Comparison of ENCODE assay signal across 2 cellular contexts in the genomic region with DNA sequence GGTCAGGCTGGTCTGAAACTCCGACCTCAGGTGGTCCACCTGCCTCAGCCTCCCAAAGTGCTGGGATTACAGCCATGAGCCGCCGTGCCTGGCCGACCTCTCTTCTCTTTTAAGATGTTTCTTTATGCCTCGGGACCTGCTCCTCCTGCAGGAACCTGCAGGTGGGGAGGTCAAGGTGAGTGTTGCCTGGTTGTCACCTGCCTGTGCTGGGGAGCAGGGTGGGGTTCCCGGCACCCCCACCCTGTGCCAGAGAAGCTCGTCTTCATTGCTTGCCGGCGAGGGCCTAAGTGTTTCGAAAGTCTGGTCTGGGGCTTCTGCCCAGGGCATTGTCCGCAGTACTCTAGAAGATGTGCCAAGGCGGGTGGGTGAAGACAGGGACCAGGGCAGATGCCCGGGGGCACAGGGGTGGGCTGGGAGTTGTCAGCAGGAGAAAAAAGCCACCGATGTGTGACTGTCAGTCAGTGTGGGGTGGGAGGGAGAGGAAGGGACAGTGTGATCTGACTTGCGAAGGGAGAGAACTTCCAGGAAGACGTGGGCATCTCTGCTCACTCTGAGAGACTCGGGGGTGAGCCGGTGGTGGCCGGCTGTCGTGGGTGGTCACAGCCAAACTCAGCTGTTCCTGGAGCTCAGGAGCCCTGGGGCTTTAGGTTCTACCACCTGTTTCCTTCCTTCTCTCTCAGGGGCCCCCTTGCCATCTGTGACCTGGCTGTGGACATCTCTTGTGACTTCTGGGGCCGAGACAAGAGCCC.
TF ChIP-seq lines count a peak whose summit lies in the region.

No MANE protein-coding gene starts in this region.

TF ChIP-seq in SK-N-SH, 30 proteins besides CTCF, POLR2A, EP300 and RAD21:
- no peak for TF ChIP-seq RFX5 (IDR thresholded peaks at IDR 0.05; ENCODE audit: low read length)
- TF ChIP-seq, protein P1, sequence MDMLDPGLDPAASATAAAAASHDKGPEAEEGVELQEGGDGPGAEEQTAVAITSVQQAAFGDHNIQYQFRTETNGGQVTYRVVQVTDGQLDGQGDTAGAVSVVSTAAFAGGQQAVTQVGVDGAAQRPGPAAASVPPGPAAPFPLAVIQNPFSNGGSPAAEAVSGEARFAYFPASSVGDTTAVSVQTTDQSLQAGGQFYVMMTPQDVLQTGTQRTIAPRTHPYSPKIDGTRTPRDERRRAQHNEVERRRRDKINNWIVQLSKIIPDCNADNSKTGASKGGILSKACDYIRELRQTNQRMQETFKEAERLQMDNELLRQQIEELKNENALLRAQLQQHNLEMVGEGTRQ (IDR thresholded peaks at IDR 0.05; ENCODE audit: borderline replicate concordance, low read depth, low read length), result no peak
- no peak for TF ChIP-seq MEF2A (IDR thresholded peaks at IDR 0.05; ENCODE audit: borderline replicate concordance, low read depth)
- TF ChIP-seq, protein P2, sequence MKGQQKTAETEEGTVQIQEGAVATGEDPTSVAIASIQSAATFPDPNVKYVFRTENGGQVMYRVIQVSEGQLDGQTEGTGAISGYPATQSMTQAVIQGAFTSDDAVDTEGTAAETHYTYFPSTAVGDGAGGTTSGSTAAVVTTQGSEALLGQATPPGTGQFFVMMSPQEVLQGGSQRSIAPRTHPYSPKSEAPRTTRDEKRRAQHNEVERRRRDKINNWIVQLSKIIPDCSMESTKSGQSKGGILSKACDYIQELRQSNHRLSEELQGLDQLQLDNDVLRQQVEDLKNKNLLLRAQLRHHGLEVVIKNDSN (IDR thresholded peaks at IDR 0.05; ENCODE audit: borderline replicate concordance, low read depth), result no peak
- no peak for TF ChIP-seq JUND (IDR thresholded peaks at IDR 0.05)
- no peak for TF ChIP-seq GATA2 (CRISPR knock-in tag; IDR thresholded peaks at IDR 0.05)
- TF ChIP-seq TAF1 (IDR thresholded peaks at IDR 0.05; ENCODE audit: borderline replicate concordance, low read depth, low read length), result no peak
- TF ChIP-seq FOXM1 (IDR thresholded peaks at IDR 0.05; ENCODE audit: low read depth), result no peak
- TF ChIP-seq, protein P3, sequence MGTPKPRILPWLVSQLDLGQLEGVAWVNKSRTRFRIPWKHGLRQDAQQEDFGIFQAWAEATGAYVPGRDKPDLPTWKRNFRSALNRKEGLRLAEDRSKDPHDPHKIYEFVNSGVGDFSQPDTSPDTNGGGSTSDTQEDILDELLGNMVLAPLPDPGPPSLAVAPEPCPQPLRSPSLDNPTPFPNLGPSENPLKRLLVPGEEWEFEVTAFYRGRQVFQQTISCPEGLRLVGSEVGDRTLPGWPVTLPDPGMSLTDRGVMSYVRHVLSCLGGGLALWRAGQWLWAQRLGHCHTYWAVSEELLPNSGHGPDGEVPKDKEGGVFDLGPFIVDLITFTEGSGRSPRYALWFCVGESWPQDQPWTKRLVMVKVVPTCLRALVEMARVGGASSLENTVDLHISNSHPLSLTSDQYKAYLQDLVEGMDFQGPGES (IDR thresholded peaks at IDR 0.05; ENCODE audit: low read depth, low read length), result no peak
- TF ChIP-seq MXI1 (IDR thresholded peaks at IDR 0.05; ENCODE audit: low read depth, low read length), result no peak
- no peak for TF ChIP-seq FOXJ3 (CRISPR knock-in tag; IDR thresholded peaks at IDR 0.05)
- TF ChIP-seq RXRA (IDR thresholded peaks at IDR 0.05; ENCODE audit: borderline replicate concordance, low read depth), result no peak
- TF ChIP-seq, protein P4, sequence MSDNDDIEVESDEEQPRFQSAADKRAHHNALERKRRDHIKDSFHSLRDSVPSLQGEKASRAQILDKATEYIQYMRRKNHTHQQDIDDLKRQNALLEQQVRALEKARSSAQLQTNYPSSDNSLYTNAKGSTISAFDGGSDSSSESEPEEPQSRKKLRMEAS (IDR thresholded peaks at IDR 0.05; ENCODE audit: low read depth), result no peak
- no peak for TF ChIP-seq NRF1 (IDR thresholded peaks at IDR 0.05; ENCODE audit: low read depth, low read length)
- TF ChIP-seq CHD2 (IDR thresholded peaks at IDR 0.05; ENCODE audit: low read length, partially characterized antibody), result no peak
- TF ChIP-seq, protein P5, sequence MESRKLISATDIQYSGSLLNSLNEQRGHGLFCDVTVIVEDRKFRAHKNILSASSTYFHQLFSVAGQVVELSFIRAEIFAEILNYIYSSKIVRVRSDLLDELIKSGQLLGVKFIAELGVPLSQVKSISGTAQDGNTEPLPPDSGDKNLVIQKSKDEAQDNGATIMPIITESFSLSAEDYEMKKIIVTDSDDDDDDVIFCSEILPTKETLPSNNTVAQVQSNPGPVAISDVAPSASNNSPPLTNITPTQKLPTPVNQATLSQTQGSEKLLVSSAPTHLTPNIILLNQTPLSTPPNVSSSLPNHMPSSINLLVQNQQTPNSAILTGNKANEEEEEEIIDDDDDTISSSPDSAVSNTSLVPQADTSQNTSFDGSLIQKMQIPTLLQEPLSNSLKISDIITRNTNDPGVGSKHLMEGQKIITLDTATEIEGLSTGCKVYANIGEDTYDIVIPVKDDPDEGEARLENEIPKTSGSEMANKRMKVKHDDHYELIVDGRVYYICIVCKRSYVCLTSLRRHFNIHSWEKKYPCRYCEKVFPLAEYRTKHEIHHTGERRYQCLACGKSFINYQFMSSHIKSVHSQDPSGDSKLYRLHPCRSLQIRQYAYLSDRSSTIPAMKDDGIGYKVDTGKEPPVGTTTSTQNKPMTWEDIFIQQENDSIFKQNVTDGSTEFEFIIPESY (IDR thresholded peaks at IDR 0.05; ENCODE audit: borderline replicate concordance, low read depth), result no peak
- no peak for TF ChIP-seq SMC3 (IDR thresholded peaks at IDR 0.05; ENCODE audit: low read depth, low read length)
- no peak for TF ChIP-seq TCF12 (IDR thresholded peaks at IDR 0.05)
- TF ChIP-seq RCOR1 (IDR thresholded peaks at IDR 0.05; ENCODE audit: low read length), result no peak
- TF ChIP-seq, protein P6, sequence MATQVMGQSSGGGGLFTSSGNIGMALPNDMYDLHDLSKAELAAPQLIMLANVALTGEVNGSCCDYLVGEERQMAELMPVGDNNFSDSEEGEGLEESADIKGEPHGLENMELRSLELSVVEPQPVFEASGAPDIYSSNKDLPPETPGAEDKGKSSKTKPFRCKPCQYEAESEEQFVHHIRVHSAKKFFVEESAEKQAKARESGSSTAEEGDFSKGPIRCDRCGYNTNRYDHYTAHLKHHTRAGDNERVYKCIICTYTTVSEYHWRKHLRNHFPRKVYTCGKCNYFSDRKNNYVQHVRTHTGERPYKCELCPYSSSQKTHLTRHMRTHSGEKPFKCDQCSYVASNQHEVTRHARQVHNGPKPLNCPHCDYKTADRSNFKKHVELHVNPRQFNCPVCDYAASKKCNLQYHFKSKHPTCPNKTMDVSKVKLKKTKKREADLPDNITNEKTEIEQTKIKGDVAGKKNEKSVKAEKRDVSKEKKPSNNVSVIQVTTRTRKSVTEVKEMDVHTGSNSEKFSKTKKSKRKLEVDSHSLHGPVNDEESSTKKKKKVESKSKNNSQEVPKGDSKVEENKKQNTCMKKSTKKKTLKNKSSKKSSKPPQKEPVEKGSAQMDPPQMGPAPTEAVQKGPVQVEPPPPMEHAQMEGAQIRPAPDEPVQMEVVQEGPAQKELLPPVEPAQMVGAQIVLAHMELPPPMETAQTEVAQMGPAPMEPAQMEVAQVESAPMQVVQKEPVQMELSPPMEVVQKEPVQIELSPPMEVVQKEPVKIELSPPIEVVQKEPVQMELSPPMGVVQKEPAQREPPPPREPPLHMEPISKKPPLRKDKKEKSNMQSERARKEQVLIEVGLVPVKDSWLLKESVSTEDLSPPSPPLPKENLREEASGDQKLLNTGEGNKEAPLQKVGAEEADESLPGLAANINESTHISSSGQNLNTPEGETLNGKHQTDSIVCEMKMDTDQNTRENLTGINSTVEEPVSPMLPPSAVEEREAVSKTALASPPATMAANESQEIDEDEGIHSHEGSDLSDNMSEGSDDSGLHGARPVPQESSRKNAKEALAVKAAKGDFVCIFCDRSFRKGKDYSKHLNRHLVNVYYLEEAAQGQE (IDR thresholded peaks at IDR 0.05; ENCODE audit: low read depth, low read length), result no peak
TF ChIP-seq in SK-N-SH: peak in this region for 0.

TF ChIP-seq in H1, 55 proteins besides CTCF, POLR2A, EP300 and RAD21:
- TF ChIP-seq EZH2 (IDR thresholded peaks at IDR 0.05; ENCODE audit: low read depth, low read length, severe bottlenecking) (no peak), BCL11A (IDR thresholded peaks at IDR 0.05; ENCODE audit: low read depth in 2 of 2, low read length in 2 of 2) (no peak), FOSL1 (IDR thresholded peaks at IDR 0.05; ENCODE audit: insufficient read depth, low read depth, low read length) (no peak), TAF1 (IDR thresholded peaks at IDR 0.05; ENCODE audit: low read depth, low read length) (no peak), SP1 (IDR thresholded peaks at IDR 0.05; ENCODE audit: low read depth, low read length) (no peak), SIN3A (conservative IDR thresholded peaks at IDR 0.05 in 1 of 2, IDR thresholded peaks at IDR 0.05 in 1 of 2; ENCODE audit: low read depth in 1 of 2, low read length in 2 of 2) (no peak), CEBPB (IDR thresholded peaks at IDR 0.05; ENCODE audit: low read depth, low read length) (no peak)
- TF ChIP-seq, protein P1 (IDR thresholded peaks at IDR 0.05; ENCODE audit: low read length), result no peak
